2 cellular contexts compared by ENCODE assay signal in genomic region chr18:46915800-46916550, GRCh38.
A peak's percentile ranks its signal among the peaks of the same experiment; 100 is the strongest.
TF ChIP-seq lines count a peak whose summit lies in the region.

No MANE protein-coding gene starts in this region.

TF ChIP-seq in HEK293, 187 proteins besides CTCF, POLR2A, EP300 and RAD21 (continued from another document):
- TF ChIP-seq, protein P1, sequence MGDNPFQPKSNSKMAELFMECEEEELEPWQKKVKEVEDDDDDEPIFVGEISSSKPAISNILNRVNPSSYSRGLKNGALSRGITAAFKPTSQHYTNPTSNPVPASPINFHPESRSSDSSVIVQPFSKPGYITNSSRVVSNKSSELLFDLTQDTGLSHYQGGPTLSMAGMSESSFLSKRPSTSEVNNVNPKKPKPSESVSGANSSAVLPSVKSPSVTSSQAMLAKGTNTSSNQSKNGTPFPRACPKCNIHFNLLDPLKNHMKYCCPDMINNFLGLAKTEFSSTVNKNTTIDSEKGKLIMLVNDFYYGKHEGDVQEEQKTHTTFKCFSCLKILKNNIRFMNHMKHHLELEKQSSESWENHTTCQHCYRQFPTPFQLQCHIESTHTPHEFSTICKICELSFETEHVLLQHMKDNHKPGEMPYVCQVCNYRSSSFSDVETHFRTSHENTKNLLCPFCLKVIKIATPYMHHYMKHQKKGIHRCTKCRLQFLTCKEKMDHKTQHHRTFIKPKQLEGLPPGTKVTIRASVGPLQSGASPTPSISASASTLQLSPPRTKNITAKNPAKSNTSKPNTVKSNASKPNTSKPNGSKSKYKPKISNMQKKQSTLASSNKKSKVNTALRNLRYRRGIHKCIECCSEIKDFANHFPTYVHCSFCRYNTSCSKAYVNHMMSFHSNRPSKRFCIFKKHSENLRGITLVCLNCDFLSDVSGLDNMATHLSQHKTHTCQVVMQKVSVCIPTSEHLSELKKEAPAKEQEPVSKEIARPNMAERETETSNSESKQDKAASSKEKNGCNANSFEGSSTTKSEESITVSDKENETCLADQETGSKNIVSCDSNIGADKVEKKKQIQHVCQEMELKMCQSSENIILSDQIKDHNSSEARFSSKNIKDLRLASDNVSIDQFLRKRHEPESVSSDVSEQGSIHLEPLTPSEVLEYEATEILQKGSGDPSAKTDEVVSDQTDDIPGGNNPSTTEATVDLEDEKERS (tag by site-specific recombination; IDR thresholded peaks at IDR 0.05) = no peak
- peak; percentile 89 for TF ChIP-seq SCRT2 (tag by site-specific recombination; IDR thresholded peaks at IDR 0.05)
- peak; percentile 77 for TF ChIP-seq SCRT1 (tag by site-specific recombination; IDR thresholded peaks at IDR 0.05; ENCODE audit: borderline replicate concordance)

TF ChIP-seq in GM12878, 131 proteins besides CTCF, POLR2A, EP300 and RAD21:
- TF ChIP-seq, protein P2, sequence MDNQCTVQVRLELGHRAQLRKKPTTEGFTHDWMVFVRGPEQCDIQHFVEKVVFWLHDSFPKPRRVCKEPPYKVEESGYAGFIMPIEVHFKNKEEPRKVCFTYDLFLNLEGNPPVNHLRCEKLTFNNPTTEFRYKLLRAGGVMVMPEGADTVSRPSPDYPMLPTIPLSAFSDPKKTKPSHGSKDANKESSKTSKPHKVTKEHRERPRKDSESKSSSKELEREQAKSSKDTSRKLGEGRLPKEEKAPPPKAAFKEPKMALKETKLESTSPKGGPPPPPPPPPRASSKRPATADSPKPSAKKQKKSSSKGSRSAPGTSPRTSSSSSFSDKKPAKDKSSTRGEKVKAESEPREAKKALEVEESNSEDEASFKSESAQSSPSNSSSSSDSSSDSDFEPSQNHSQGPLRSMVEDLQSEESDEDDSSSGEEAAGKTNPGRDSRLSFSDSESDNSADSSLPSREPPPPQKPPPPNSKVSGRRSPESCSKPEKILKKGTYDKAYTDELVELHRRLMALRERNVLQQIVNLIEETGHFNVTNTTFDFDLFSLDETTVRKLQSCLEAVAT (IDR thresholded peaks at IDR 0.05) = peak; percentile 82; the same call in 1 of the 2 replicates
- TF ChIP-seq E4F1 (IDR thresholded peaks at IDR 0.05; ENCODE audit: borderline replicate concordance, partially characterized antibody) = no peak
- no peak for TF ChIP-seq CREB1 (IDR thresholded peaks at IDR 0.05; ENCODE audit: low read depth)
- TF ChIP-seq TCF12 (IDR thresholded peaks at IDR 0.05; ENCODE audit: low read depth, low read length) = no peak
- no peak for TF ChIP-seq BCL11A (IDR thresholded peaks at IDR 0.05; ENCODE audit: low read depth, low read length)
- TF ChIP-seq, protein P3, sequence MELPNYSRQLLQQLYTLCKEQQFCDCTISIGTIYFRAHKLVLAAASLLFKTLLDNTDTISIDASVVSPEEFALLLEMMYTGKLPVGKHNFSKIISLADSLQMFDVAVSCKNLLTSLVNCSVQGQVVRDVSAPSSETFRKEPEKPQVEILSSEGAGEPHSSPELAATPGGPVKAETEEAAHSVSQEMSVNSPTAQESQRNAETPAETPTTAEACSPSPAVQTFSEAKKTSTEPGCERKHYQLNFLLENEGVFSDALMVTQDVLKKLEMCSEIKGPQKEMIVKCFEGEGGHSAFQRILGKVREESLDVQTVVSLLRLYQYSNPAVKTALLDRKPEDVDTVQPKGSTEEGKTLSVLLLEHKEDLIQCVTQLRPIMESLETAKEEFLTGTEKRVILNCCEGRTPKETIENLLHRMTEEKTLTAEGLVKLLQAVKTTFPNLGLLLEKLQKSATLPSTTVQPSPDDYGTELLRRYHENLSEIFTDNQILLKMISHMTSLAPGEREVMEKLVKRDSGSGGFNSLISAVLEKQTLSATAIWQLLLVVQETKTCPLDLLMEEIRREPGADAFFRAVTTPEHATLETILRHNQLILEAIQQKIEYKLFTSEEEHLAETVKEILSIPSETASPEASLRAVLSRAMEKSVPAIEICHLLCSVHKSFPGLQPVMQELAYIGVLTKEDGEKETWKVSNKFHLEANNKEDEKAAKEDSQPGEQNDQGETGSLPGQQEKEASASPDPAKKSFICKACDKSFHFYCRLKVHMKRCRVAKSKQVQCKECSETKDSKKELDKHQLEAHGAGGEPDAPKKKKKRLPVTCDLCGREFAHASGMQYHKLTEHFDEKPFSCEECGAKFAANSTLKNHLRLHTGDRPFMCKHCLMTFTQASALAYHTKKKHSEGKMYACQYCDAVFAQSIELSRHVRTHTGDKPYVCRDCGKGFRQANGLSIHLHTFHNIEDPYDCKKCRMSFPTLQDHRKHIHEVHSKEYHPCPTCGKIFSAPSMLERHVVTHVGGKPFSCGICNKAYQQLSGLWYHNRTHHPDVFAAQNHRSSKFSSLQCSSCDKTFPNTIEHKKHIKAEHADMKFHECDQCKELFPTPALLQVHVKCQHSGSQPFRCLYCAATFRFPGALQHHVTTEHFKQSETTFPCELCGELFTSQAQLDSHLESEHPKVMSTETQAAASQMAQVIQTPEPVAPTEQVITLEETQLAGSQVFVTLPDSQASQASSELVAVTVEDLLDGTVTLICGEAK (IDR thresholded peaks at IDR 0.05; ENCODE audit: borderline replicate concordance) = no peak
- TF ChIP-seq BACH1 (IDR thresholded peaks at IDR 0.05; ENCODE audit: borderline replicate concordance) = no peak
- no peak for TF ChIP-seq TCF3 (IDR thresholded peaks at IDR 0.05; ENCODE audit: borderline replicate concordance, insufficient read depth, low read depth, low read length)
TF ChIP-seq in GM12878: peak in this region for 1.
